ENCODE assay signal across 15 cellular contexts in the genomic region with DNA sequence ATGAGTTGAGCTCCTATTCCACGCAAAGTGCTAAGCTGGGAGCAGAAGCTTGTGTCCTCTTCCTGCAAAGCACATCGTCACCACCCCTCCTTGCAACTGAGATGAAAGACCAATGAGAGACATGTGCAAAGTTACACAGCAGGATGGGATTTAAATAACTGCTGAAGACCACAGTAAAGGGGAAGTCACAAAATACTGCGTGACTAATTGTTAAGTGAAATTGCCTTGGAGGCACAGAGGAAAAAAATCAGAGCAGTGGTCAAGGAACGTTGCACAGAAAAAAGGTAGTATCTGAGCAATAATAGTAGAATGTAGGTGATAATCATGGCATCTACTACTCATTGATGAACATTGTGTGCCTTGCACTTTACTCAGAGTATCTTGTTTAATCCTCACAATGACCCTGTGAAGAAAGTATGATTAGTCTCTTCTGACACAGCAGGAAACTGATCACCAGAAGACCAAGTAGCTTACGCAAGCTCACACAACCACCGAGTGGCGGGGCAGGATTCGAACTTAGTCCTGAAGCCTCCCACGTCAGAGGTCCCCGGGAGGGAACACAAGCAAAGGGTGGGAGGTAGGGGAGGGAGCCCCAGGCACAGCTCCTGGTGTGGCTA. TPM values are rescaled to one million over a fixed set of nuclear protein-coding genes. Genes with fewer than 3 reads are reported as not detected.
A peak's percentile ranks its signal among the peaks of the same experiment; 100 is the strongest.
DNase-seq lines count a peak whose midpoint lies in the region; ATAC-seq, FAIRE-seq and TF ChIP-seq lines count a peak whose summit lies in the region.
"Had no signal": no experiment of that assay in that cellular context is flagged by ENCODE, and none has a peak within 500 bp of the region (broad histone marks: within the 10 kb centered on the region; RNA-seq: fewer than 3 reads in every experiment).

No MANE protein-coding gene starts in this region.

- H3K4me1 ChIP-seq in K562 (replicated peaks in 1 of 2; ENCODE audit: control insufficient read depth in 2 of 2, insufficient read depth in 2 of 2, low read length in 2 of 2) = peaks cover 0 to 3% of the 10 kb centered on the region in 2 experiments; a peak in 3 of 5 replicates
- H3K4me1 ChIP-seq: tibial nerve had no signal

- H3K9me3 ChIP-seq in K562 (replicated peaks; ENCODE audit: control insufficient read depth, insufficient read depth, low read depth, low read length) = no peaks in the 10 kb centered on the region
- H3K9me3 ChIP-seq: heart left ventricle, tibial nerve had no signal

- no peak overlapping the region for H3K4me3 ChIP-seq in K562
- H3K4me3 ChIP-seq: cardiac muscle cell, tibial nerve had no signal

- H3K36me3 Mint-ChIP-seq in activated naive CD8-positive, alpha-beta T cell treated with anti-CD3 and anti-CD28 coated beads, Interleukin-2, amount 50 U/mL, for 24 hours (ENCODE audit: low read depth) = no peaks in the 10 kb centered on the region
- H3K36me3 Mint-ChIP-seq in activated naive CD8-positive, alpha-beta T cell treated with anti-CD3 and anti-CD28 coated beads for 36 hours = no peaks in the 10 kb centered on the region
- no peaks in the 10 kb centered on the region for H3K36me3 Mint-ChIP-seq in stimulated activated effector memory CD8-positive, alpha-beta T cell treated with anti-CD3 and anti-CD28 coated beads, Interleukin-12 subunit alpha, Interleukin-12 subunit beta, amount 100 ng/mL, for 72 hours
- H3K36me3 Mint-ChIP-seq: natural killer cell had no signal

- TF ChIP-seq CTCF in K562 (IDR thresholded peaks at IDR 0.05 in 2 of 3, conservative IDR thresholded peaks at IDR 0.05 in 1 of 3; ENCODE audit: insufficient read depth in 2 of 3, low read depth in 1 of 3, low read length in 3 of 3) = no peak

- no TSS peak for BruUV-seq in K562 (replicated peaks; lab: Mats Ljungman, UMichigan)

- H3K9ac ChIP-seq in K562 (ENCODE audit: insufficient read depth in 1 of 2, low read depth in 2 of 2, low read length in 2 of 2) = peak overlapping the region in 1 of 2 experiments; percentile 18; a peak in 1 of 4 replicates

- peaks cover 5% of the 10 kb centered on the region for H3K4me1 Mint-ChIP-seq in activated naive CD8-positive, alpha-beta T cell treated with anti-CD3 and anti-CD28 coated beads, Interleukin-2, amount 50 U/mL, for 24 hours
- peaks cover 6% of the 10 kb centered on the region for H3K4me1 Mint-ChIP-seq in activated naive CD8-positive, alpha-beta T cell treated with anti-CD3 and anti-CD28 coated beads for 36 hours
- no peaks in the 10 kb centered on the region for H3K4me1 Mint-ChIP-seq in stimulated activated effector memory CD8-positive, alpha-beta T cell treated with anti-CD3 and anti-CD28 coated beads, Interleukin-12 subunit alpha, Interleukin-12 subunit beta, amount 100 ng/mL, for 72 hours

- no peak for TF ChIP-seq POLR2A in K562 (conservative IDR thresholded peaks at IDR 0.05)

- TF ChIP-seq EP300 in K562 (IDR thresholded peaks at IDR 0.05; ENCODE audit: low read length) = no peak

- no peak for TF ChIP-seq RAD21 in K562 (CRISPR knock-in tag; conservative IDR thresholded peaks at IDR 0.05 in 1 of 2, IDR thresholded peaks at IDR 0.05 in 1 of 2)

- no peak overlapping the region for H3K4me3 Mint-ChIP-seq in activated naive CD8-positive, alpha-beta T cell treated with anti-CD3 and anti-CD28 coated beads, Interleukin-2, amount 50 U/mL, for 24 hours
- H3K4me3 Mint-ChIP-seq in activated naive CD8-positive, alpha-beta T cell treated with anti-CD3 and anti-CD28 coated beads for 36 hours = no peak overlapping the region
- no peak overlapping the region for H3K4me3 Mint-ChIP-seq in stimulated activated effector memory CD8-positive, alpha-beta T cell treated with anti-CD3 and anti-CD28 coated beads, Interleukin-12 subunit alpha, Interleukin-12 subunit beta, amount 100 ng/mL, for 72 hours
- H3K4me3 Mint-ChIP-seq: natural killer cell had no signal

- no peaks in the 10 kb centered on the region for H3K9me3 Mint-ChIP-seq in activated naive CD8-positive, alpha-beta T cell treated with anti-CD3 and anti-CD28 coated beads, Interleukin-2, amount 50 U/mL, for 24 hours
- no peaks in the 10 kb centered on the region for H3K9me3 Mint-ChIP-seq in activated naive CD8-positive, alpha-beta T cell treated with anti-CD3 and anti-CD28 coated beads for 36 hours
- H3K9me3 Mint-ChIP-seq in stimulated activated effector memory CD8-positive, alpha-beta T cell treated with anti-CD3 and anti-CD28 coated beads, Interleukin-12 subunit alpha, Interleukin-12 subunit beta, amount 100 ng/mL, for 72 hours = no peaks in the 10 kb centered on the region
- H3K9me3 Mint-ChIP-seq: natural killer cell had no signal

- 25% methylated on average over 10 of the region's 10 CpGs for WGBS in K562 (ENCODE audit: insufficient coverage, low coverage, missing lambda C conversion rate)

- H4K20me1 ChIP-seq in K562 (replicated peaks; ENCODE audit: control insufficient read depth, insufficient read depth, low read length) = no peaks in the 10 kb centered on the region

- in situ Hi-C loops in K562 (cut with MboI) = no loop called here

- no peak for DNase-seq in activated naive CD8-positive, alpha-beta T cell treated with anti-CD3 and anti-CD28 coated beads, Interleukin-2, amount 50 U/mL, for 24 hours
- DNase-seq in activated naive CD8-positive, alpha-beta T cell treated with anti-CD3 and anti-CD28 coated beads for 36 hours = no peak
- DNase-seq in NOMO-1 (lab: John Stamatoyannopoulos, UW; ENCODE audit: unreplicated experiment in 2 of 2) = peak; percentile 90 to 99
- no peak for DNase-seq in K562 (ENCODE audit: extremely low read depth in 1 of 4, low spot score in 3 of 4)
- DNase-seq in stimulated activated effector memory CD8-positive, alpha-beta T cell treated with anti-CD3 and anti-CD28 coated beads, Interleukin-12 subunit alpha, Interleukin-12 subunit beta, amount 100 ng/mL, for 72 hours (ENCODE audit: low spot score in 2 of 2) = no peak
- DNase-seq in NCI-H2081 treated with DMSO at 0.1 percent for 48 hours (lab: John Stamatoyannopoulos, UW) = no peak
- no peak for DNase-seq in activated naive CD4-positive, alpha-beta T cell treated with Interleukin-2 at 50 U/mL for 16 hours
- DNase-seq: activated CD8-positive, alpha-beta memory T cell treated with anti-CD3 and anti-CD28 coated beads, Interleukin-2, amount 50 U/mL, for 4 hours; heart left ventricle; natural killer cell; NCI-H1436; stimulated activated CD4-positive, alpha-beta T cell treated with anti-CD3 and anti-CD28 coated beads, Interleukin-4, amount 100 ng/mL, for 4 hours had no signal

- no peak overlapping the region for H3K27ac Mint-ChIP-seq in activated naive CD8-positive, alpha-beta T cell treated with anti-CD3 and anti-CD28 coated beads, Interleukin-2, amount 50 U/mL, for 24 hours
- H3K27ac Mint-ChIP-seq in activated naive CD8-positive, alpha-beta T cell treated with anti-CD3 and anti-CD28 coated beads for 36 hours = no peak overlapping the region
- no peak overlapping the region for H3K27ac Mint-ChIP-seq in stimulated activated effector memory CD8-positive, alpha-beta T cell treated with anti-CD3 and anti-CD28 coated beads, Interleukin-12 subunit alpha, Interleukin-12 subunit beta, amount 100 ng/mL, for 72 hours
- H3K27ac Mint-ChIP-seq: natural killer cell had no signal

- no peaks in the 10 kb centered on the region for H3K36me3 ChIP-seq in K562 (ENCODE audit: control insufficient read depth, insufficient read depth, low read length)
- H3K36me3 ChIP-seq: cardiac muscle cell, heart left ventricle, tibial nerve had no signal

- POLR2A ChIA-PET in K562 (lab: Yijun Ruan, JAX) = interaction anchor here (0.6 to 2.4 kb wide), 5 partner anchors 8 to 21 kb away, joined by 3 to 9 read pairs (median 3); no protein-coding TSS in a partner anchor

- 0 out of 2 replicates have a peak overlapping the region, but pooled peaks have one; percentile 34 for H2AFZ ChIP-seq in K562 (ENCODE audit: low read depth, low read length)

- no peaks in the 10 kb centered on the region for H3K27me3 ChIP-seq in K562 (ENCODE audit: control insufficient read depth in 2 of 2, insufficient read depth in 2 of 2, low read length in 2 of 2)
- H3K27me3 ChIP-seq: cardiac muscle cell, heart left ventricle, tibial nerve had no signal

- CTCF ChIA-PET in K562 (lab: Yijun Ruan, JAX; ENCODE audit: low intra/inter-chr PET ratio) = no interaction called here

- no peak for FAIRE-seq in K562 (lab: Jason Lieb, UNC)

- no peaks in the 10 kb centered on the region for H3K9me1 ChIP-seq in K562 (ENCODE audit: control insufficient read depth, insufficient read depth, low read length)

- ATAC-seq in activated naive CD8-positive, alpha-beta T cell treated with anti-CD3 and anti-CD28 coated beads, Interleukin-2, amount 50 U/mL, for 24 hours = peak; percentile 54
- peak; percentile 48 for ATAC-seq in K562
- peak; percentile 36 for ATAC-seq in stimulated activated effector memory CD8-positive, alpha-beta T cell treated with anti-CD3 and anti-CD28 coated beads, Interleukin-12 subunit alpha, Interleukin-12 subunit beta, amount 100 ng/mL, for 72 hours
- no peak for ATAC-seq in HG02885 (IDR thresholded peaks at IDR 0.05; ENCODE audit: poor library complexity, unreplicated experiment)

- no peaks in the 10 kb centered on the region for H3K79me2 ChIP-seq in K562 (ENCODE audit: control insufficient read depth, insufficient read depth, low read length)

- no peak overlapping the region for H3K27ac ChIP-seq in K562 (ENCODE audit: extremely low read depth, low read depth, low read length)
- H3K27ac ChIP-seq: cardiac muscle cell had no signal

- intact Hi-C loops in K562 (cut with micrococcal nuclease) = no loop called here

- H3K4me2 ChIP-seq in K562 (ENCODE audit: insufficient read depth, low read length) = no peak overlapping the region

- peaks cover 9% of the 10 kb centered on the region for H3K27me3 Mint-ChIP-seq in activated naive CD8-positive, alpha-beta T cell treated with anti-CD3 and anti-CD28 coated beads, Interleukin-2, amount 50 U/mL, for 24 hours
- peaks cover 5% of the 10 kb centered on the region for H3K27me3 Mint-ChIP-seq in activated naive CD8-positive, alpha-beta T cell treated with anti-CD3 and anti-CD28 coated beads for 36 hours

RNA-seq across cellular contexts. Expression of a gene that starts 15.4 kb away (rescaled TPM):
- total RNA-seq in activated naive CD8-positive, alpha-beta T cell treated with anti-CD3 and anti-CD28 coated beads for 36 hours = 10 to 100 TPM; 23.6 to 24.2 TPM
- total RNA-seq in K562 (2011; cell fraction: chromatin; rRNA removed; ENCODE audit: low replicate concordance) = 148 and 349 TPM in 2 replicates
- 124 and 136 TPM in 2 replicates for total RNA-seq in K562 (2011; cell fraction: nucleolus; rRNA removed)
- 129 and 134 TPM in 2 replicates for total RNA-seq in K562 (2011; cell fraction: nucleoplasm; rRNA removed)
- 41.7 and 42.3 TPM in 2 replicates for total RNA-seq in K562 (2014; rRNA removed)
- total RNA-seq in K562 (2014; rRNA removed; fragmentation: Illumina TruSeq; extraction: Trizol) = 10.4 and 16.4 TPM in 2 replicates
- 17.1 and 19.2 TPM in 2 replicates for total RNA-seq in K562 (2015; rRNA removed; fragmentation: Illumina TruSeq; extraction: Trizol)
- 51.8 and 65.4 TPM in 2 replicates for total RNA-seq in K562 (2021)
- polyA plus RNA-seq in K562 (2011; rRNA removed) = 8.1 and 10.7 TPM in 2 replicates
- 7.3 and 9.5 TPM in 2 replicates for polyA plus RNA-seq in K562 (2011; cell fraction: cytosol; rRNA removed)
- polyA plus RNA-seq in K562 (2011; cell fraction: nucleus; rRNA removed) = 62.2 and 107 TPM in 2 replicates
- polyA plus RNA-seq in K562 (2012) = 31.3 and 34.9 TPM in 2 replicates
- 34.4 and 39.1 TPM in 2 replicates for polyA plus RNA-seq in K562 (2014; fragmentation: Illumina TruSeq; extraction: Trizol)
- polyA plus RNA-seq in K562 (2014; fragmentation: Nextera tagmentation; extraction: Ambion mirVana) = 1 to 10 TPM; 2.5 TPM
- polyA plus RNA-seq in K562 (2014; rRNA removed) = 20.4 and 32.3 TPM in 2 replicates
- 12.1 and 19.8 TPM in 2 replicates for polyA minus RNA-seq in K562 (2011; rRNA and poly(A)+ RNA removed)
- 22.1 and 22.6 TPM in 2 replicates for polyA minus RNA-seq in K562 (2011; cell fraction: cytosol; rRNA and poly(A)+ RNA removed)
- polyA minus RNA-seq in K562 (2011; cell fraction: nucleus; rRNA and poly(A)+ RNA removed) = 40.4 and 54.3 TPM in 2 replicates

RNA-seq across cellular contexts. Expression of a gene that starts 51.1 kb away (rescaled TPM):
- total RNA-seq in activated naive CD8-positive, alpha-beta T cell treated with anti-CD3 and anti-CD28 coated beads for 36 hours = not detected
- not detected in 2 replicates for total RNA-seq in K562 (2011; cell fraction: chromatin; rRNA removed; ENCODE audit: low replicate concordance)
- not detected in 2 replicates for total RNA-seq in K562 (2011; cell fraction: nucleolus; rRNA removed)
- not detected in 2 replicates for total RNA-seq in K562 (2011; cell fraction: nucleoplasm; rRNA removed)
- total RNA-seq in K562 (2014; rRNA removed) = not detected in 2 replicates
- total RNA-seq in K562 (2014; rRNA removed; fragmentation: Illumina TruSeq; extraction: Trizol) = not detected in 2 replicates
- not detected in 2 replicates for total RNA-seq in K562 (2015; rRNA removed; fragmentation: Illumina TruSeq; extraction: Trizol)
- not detected in 2 replicates for total RNA-seq in K562 (2021)
- not detected in 2 replicates for polyA plus RNA-seq in K562 (2011; rRNA removed)
- not detected in 2 replicates for polyA plus RNA-seq in K562 (2011; cell fraction: cytosol; rRNA removed)
- polyA plus RNA-seq in K562 (2011; cell fraction: nucleus; rRNA removed) = not detected in 2 replicates
- not detected in 2 replicates for polyA plus RNA-seq in K562 (2012)
- not detected in 2 replicates for polyA plus RNA-seq in K562 (2014; fragmentation: Illumina TruSeq; extraction: Trizol)
- polyA plus RNA-seq in K562 (2014; fragmentation: Nextera tagmentation; extraction: Ambion mirVana) = not detected
- not detected in 2 replicates for polyA plus RNA-seq in K562 (2014; rRNA removed)
- polyA minus RNA-seq in K562 (2011; rRNA and poly(A)+ RNA removed) = not detected in 2 replicates
- polyA minus RNA-seq in K562 (2011; cell fraction: cytosol; rRNA and poly(A)+ RNA removed) = not detected in 2 replicates
- polyA minus RNA-seq in K562 (2011; cell fraction: nucleus; rRNA and poly(A)+ RNA removed) = not detected in 2 replicates
- total RNA-seq: cardiac muscle cell, heart left ventricle, natural killer cell, tibial nerve had no signal
- polyA plus RNA-seq: cardiac muscle cell, heart left ventricle had no signal

Comparison
In these comparisons a context has a peak if more than half of its experiments do, and no peak if none do; other contexts are left out.
1. DNase-seq: peak in NOMO-1 (2 of 2); none in activated naive CD8-positive, alpha-beta T cell treated with anti-CD3 and anti-CD28 coated beads, Interleukin-2, amount 50 U/mL, for 24 hours (single experiment), activated naive CD8-positive, alpha-beta T cell treated with anti-CD3 and anti-CD28 coated beads for 36 hours (single experiment), K562 (0 of 4), stimulated activated effector memory CD8-positive, alpha-beta T cell treated with anti-CD3 and anti-CD28 coated beads, Interleukin-12 subunit alpha, Interleukin-12 subunit beta, amount 100 ng/mL, for 72 hours (0 of 2), NCI-H2081 treated with DMSO at 0.1 percent for 48 hours (single experiment) and activated naive CD4-positive, alpha-beta T cell treated with Interleukin-2 at 50 U/mL for 16 hours (single experiment).